In genomic region chr7:147245274-147245673, GRCh38 we compare ENCODE assay signal across 8 cellular contexts.
A peak's percentile ranks its signal among the peaks of the same experiment; 100 is the strongest.
DNase-seq lines count a peak whose midpoint lies in the region; ATAC-seq, FAIRE-seq and TF ChIP-seq lines count a peak whose summit lies in the region.

No MANE protein-coding gene starts in this region.

- DNase-seq in D721Med (ENCODE audit: insufficient read length, low spot score), result no peak
- DNase-seq in GM19238 (ENCODE audit: insufficient read length, low spot score), result peak; percentile 1
- DNase-seq in LNCaP clone FGC (ENCODE audit: low read depth), result peak; percentile 19
- peak; percentile 25 for DNase-seq in hepatic stellate cell (ENCODE audit: low spot score)
- peak; percentile 45 for DNase-seq in stomach

- ATAC-seq in GM21717 (IDR thresholded peaks at IDR 0.05; ENCODE audit: unreplicated experiment), result no peak
- ATAC-seq in GM21423 (IDR thresholded peaks at IDR 0.05; ENCODE audit: unreplicated experiment), result no peak

- TF ChIP-seq EP300 in stomach (IDR thresholded peaks at IDR 0.05), result no peak

- no peak overlapping the region for H3K4me3 ChIP-seq in LNCaP clone FGC (ENCODE audit: low read depth, low read length)
- H3K4me3 ChIP-seq in stomach, result no peak overlapping the region

- H3K27ac ChIP-seq in VCaP (no peak overlapping the region), stomach (no peak overlapping the region)

- no peak for FAIRE-seq in D721Med (lab: Jason Lieb, UNC)

- no peak for TF ChIP-seq POLR2A in stomach (IDR thresholded peaks at IDR 0.05)

- WGBS in stomach, 5 donors, result 28 to 35% (median 32%) methylated on average over 8 of the region's 8 CpGs

- TF ChIP-seq CTCF in D721Med (IDR thresholded peaks at IDR 0.05; ENCODE audit: insufficient read depth, missing control alignments), result peak; percentile 65
- peak; percentile 84 for TF ChIP-seq CTCF in LNCaP clone FGC (IDR thresholded peaks at IDR 0.05; ENCODE audit: control insufficient read depth, extremely low read depth, insufficient read depth)
- TF ChIP-seq CTCF in VCaP (conservative IDR thresholded peaks at IDR 0.05), result peak; percentile 92
- peak in 4 of 7 experiments; percentile 43 to 58 (median 50) for TF ChIP-seq CTCF in stomach (IDR thresholded peaks at IDR 0.05)

- no peaks in the 10 kb centered on the region for H3K9me3 ChIP-seq in stomach

- no peaks in the 10 kb centered on the region for H3K36me3 ChIP-seq in stomach

- intact Hi-C loops in stomach (cut with DNase I; ENCODE audit: low total_unique reads), result no loop called here

- H3K4me1 ChIP-seq in stomach, result no peaks in the 10 kb centered on the region

- no peaks in the 10 kb centered on the region for H3K27me3 ChIP-seq in stomach
